In genomic region chr7:132575336-132575986, GRCh38 we compare ENCODE assay signal across 8 cellular contexts. TPM values are rescaled to one million over a fixed set of nuclear protein-coding genes. Genes with fewer than 3 reads are reported as not detected.
DNase-seq lines count a peak whose midpoint lies in the region; ATAC-seq and TF ChIP-seq lines count a peak whose summit lies in the region.

No MANE protein-coding gene starts in this region.

- intact Hi-C loops in CD8-positive, alpha-beta T cell (cut with DNase I, micrococcal nuclease) = loop anchor here in 1 of 2 experiments (10.0 kb wide), 1 partner anchor 121 kb away; no protein-coding TSS in a partner anchor
- intact Hi-C loops in left cardiac atrium (cut with DNase I) (loop anchor here (5.0 to 10.0 kb wide), 3 partner anchors 73 to 258 kb away; no protein-coding TSS in a partner anchor), ovary (cut with DNase I) (loop anchor here in 1 of 4 donors (10.0 kb wide), 1 partner anchor 631 kb away; no protein-coding TSS in a partner anchor)

- no peak for ATAC-seq in CD8-positive, alpha-beta T cell
- peak; percentile 25 to 39 for ATAC-seq in activated naive CD4-positive, alpha-beta T cell treated with anti-CD3 and anti-CD28 coated beads, Interleukin-2, amount 50 U/mL, for 72 hours
- peak; percentile 75 to 84 for ATAC-seq in left cardiac atrium

- peak overlapping the region; percentile 73 for H3K4me3 Mint-ChIP-seq in CD8-positive, alpha-beta T cell

- no peaks in the 10 kb centered on the region for H3K9me3 ChIP-seq in CD8-positive, alpha-beta T cell (ENCODE audit: low read length)
- H3K9me3 ChIP-seq in ovary = no peaks in the 10 kb centered on the region

- TF ChIP-seq EP300 in ovary (IDR thresholded peaks at IDR 0.05) = no peak

- no peak overlapping the region for H3K27ac Mint-ChIP-seq in CD8-positive, alpha-beta T cell
- no peak overlapping the region for H3K27ac Mint-ChIP-seq in activated naive CD4-positive, alpha-beta T cell treated with anti-CD3 and anti-CD28 coated beads, Interleukin-2, amount 50 U/mL, for 72 hours

- peak in 2 of 7 experiments; percentile 14 to 23 for DNase-seq in CD8-positive, alpha-beta T cell
- DNase-seq in LNCaP clone FGC (ENCODE audit: low read depth) = no peak
- DNase-seq in activated naive CD4-positive, alpha-beta T cell treated with anti-CD3 and anti-CD28 coated beads, Interleukin-2, amount 50 U/mL, for 72 hours (ENCODE audit: low spot score in 2 of 2) = peak in 1 of 2 donors; percentile 14
- peak; percentile 73 for DNase-seq in left cardiac atrium
- peak; percentile 48 to 80 (median 67) for DNase-seq in ovary
- no peak for DNase-seq in SIG-M5 treated with dmso at 0.1 percent for 504 hours (lab: John Stamatoyannopoulos, UW; ENCODE audit: unreplicated experiment)
- no peak for DNase-seq in A172 (ENCODE audit: low spot score)
- DNase-seq in epidermal melanocyte (ENCODE audit: insufficient read length, low spot score) = no peak

- H3K9me3 Mint-ChIP-seq in CD8-positive, alpha-beta T cell = no peaks in the 10 kb centered on the region
- no peaks in the 10 kb centered on the region for H3K9me3 Mint-ChIP-seq in activated naive CD4-positive, alpha-beta T cell treated with anti-CD3 and anti-CD28 coated beads, Interleukin-2, amount 50 U/mL, for 72 hours

- peaks cover 26% of the 10 kb centered on the region for H3K4me1 ChIP-seq in CD8-positive, alpha-beta T cell (ENCODE audit: insufficient read depth, low read length)
- H3K4me1 ChIP-seq in ovary (ENCODE audit: insufficient read depth) = no peaks in the 10 kb centered on the region

- H3K36me3 Mint-ChIP-seq in CD8-positive, alpha-beta T cell = no peaks in the 10 kb centered on the region
- H3K36me3 Mint-ChIP-seq in activated naive CD4-positive, alpha-beta T cell treated with anti-CD3 and anti-CD28 coated beads, Interleukin-2, amount 50 U/mL, for 72 hours = no peaks in the 10 kb centered on the region

- no peak for TF ChIP-seq CTCF in CD8-positive, alpha-beta T cell (IDR thresholded peaks at IDR 0.05)
- TF ChIP-seq CTCF in LNCaP clone FGC (IDR thresholded peaks at IDR 0.05; ENCODE audit: control insufficient read depth, extremely low read depth, insufficient read depth) (peak; percentile 54), ovary (IDR thresholded peaks at IDR 0.05) (no peak)

- peaks cover 62% of the 10 kb centered on the region for H3K27me3 Mint-ChIP-seq in CD8-positive, alpha-beta T cell (ENCODE audit: low read depth)

- no peak overlapping the region for H3K27ac ChIP-seq in CD8-positive, alpha-beta T cell (ENCODE audit: low read depth, low read length)
- no peak overlapping the region for H3K27ac ChIP-seq in ovary

- H3K36me3 ChIP-seq in CD8-positive, alpha-beta T cell (ENCODE audit: insufficient read depth, low read length) = no peaks in the 10 kb centered on the region
- H3K36me3 ChIP-seq in ovary = no peaks in the 10 kb centered on the region

- peaks cover 26% of the 10 kb centered on the region for H3K4me1 Mint-ChIP-seq in CD8-positive, alpha-beta T cell (ENCODE audit: low read depth)

- no peak for TF ChIP-seq POLR2A in ovary (IDR thresholded peaks at IDR 0.05)

- peak overlapping the region; percentile 57 for H3K4me3 ChIP-seq in CD8-positive, alpha-beta T cell (ENCODE audit: low read depth, low read length)
- H3K4me3 ChIP-seq in LNCaP clone FGC (ENCODE audit: low read depth, low read length) (no peak overlapping the region), ovary (peak overlapping the region; percentile 55)

- peaks cover 23% of the 10 kb centered on the region for H3K27me3 ChIP-seq in CD8-positive, alpha-beta T cell (ENCODE audit: insufficient read depth, low read length)
- H3K27me3 ChIP-seq in ovary = no peaks in the 10 kb centered on the region

- CTCF ChIA-PET in CD8-positive, alpha-beta T cell (lab: Charles Lee) = interaction anchor here (1.0 kb wide), 1 partner anchor 181 kb away, joined by 3 read pairs; no protein-coding TSS in a partner anchor

- 1 to 2% (median 1%) methylated on average over 33 to 34 of the region's 34 CpGs for WGBS in ovary, 3 donors

- POLR2A ChIA-PET in CD8-positive, alpha-beta T cell (lab: Charles Lee) = no interaction called here

RNA-seq across cellular contexts. Expression of gene PLXNA4, which starts 0.8 kb away (rescaled TPM):
- total RNA-seq in CD8-positive, alpha-beta T cell = 1 to 10 TPM; 1.6 to 2.1 TPM
- under 1 TPM; 0.06 to 0.41 TPM for total RNA-seq in activated naive CD4-positive, alpha-beta T cell treated with anti-CD3 and anti-CD28 coated beads, Interleukin-2, amount 50 U/mL, for 72 hours
- total RNA-seq in left cardiac atrium (10 to 100 TPM; 23.3 to 30.1 TPM), ovary (10 to 100 TPM in 5 of 7 donors, 1 to 10 TPM in 2; 5.8 to 39.9 (median 16.6) TPM)
- 1 to 10 TPM; 5.1 to 7.1 TPM for polyA plus RNA-seq in ovary
- 0.22 and 0.36 TPM in 2 replicates for total RNA-seq in A172 (2014; rRNA removed; shearing (Covaris generic))

Comparison
In these comparisons a context has a peak if more than half of its experiments do, and no peak if none do; other contexts are left out.
1. DNase-seq: peak in left cardiac atrium (single experiment) and ovary (5 of 5); none in LNCaP clone FGC (single experiment), SIG-M5 treated with dmso at 0.1 percent for 504 hours (single experiment), A172 (single experiment) and epidermal melanocyte (single experiment).